17 cellular contexts compared by ENCODE assay signal in the genomic region with DNA sequence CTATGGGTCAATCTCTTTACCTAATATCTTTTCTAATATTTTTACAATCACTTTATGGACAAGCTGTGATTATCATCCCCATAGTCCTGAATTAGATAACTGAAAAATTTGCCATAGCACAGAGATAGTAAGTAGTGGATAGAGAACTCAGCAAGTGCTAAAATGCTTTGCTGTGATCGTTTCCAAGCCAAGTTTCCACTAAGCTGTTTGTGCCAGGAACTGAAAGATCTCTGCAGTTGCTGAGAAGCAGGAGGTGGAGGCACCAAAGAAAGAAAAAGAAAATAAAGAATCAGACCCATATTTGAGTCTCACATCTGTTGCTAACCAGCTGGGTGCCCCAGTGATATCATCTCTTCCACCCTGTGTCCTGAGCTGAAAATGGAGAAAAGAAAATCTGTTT.
"Had no signal": no experiment of that assay in that cellular context is flagged by ENCODE, and none has a peak within 500 bp of the region (broad histone marks: within the 10 kb centered on the region; RNA-seq: fewer than 3 reads in every experiment).

No MANE protein-coding gene starts in this region.

- H3K4me3 ChIP-seq: gastrocnemius medialis, lower lobe of right lung, thyroid gland had no signal

- H3K27me3 ChIP-seq: gastrocnemius medialis, thyroid gland had no signal

- ATAC-seq: activated T-cell treated with anti-CD3 and anti-CD28 coated beads, Interleukin-2, amount 50 U/mL, for 4 hours; gastrocnemius medialis; left colon; lower lobe of right lung; naive thymus-derived CD4-positive, alpha-beta T cell; stimulated activated naive CD8-positive, alpha-beta T cell treated with anti-CD3 and anti-CD28 coated beads, Interleukin-15, Interleukin-2, amounts not matched to agents 100 U/mL and 50 U/mL, for 24 hours had no signal

- DNase-seq: activated CD4-positive, alpha-beta T cell treated with anti-CD3 and anti-CD28 coated beads for 1 hour; activated CD8-positive, alpha-beta memory T cell treated with anti-CD3 and anti-CD28 coated beads, Interleukin-2, amount 50 U/mL, for 48 hours; activated naive CD4-positive, alpha-beta T cell; activated naive CD8-positive, alpha-beta T cell treated with anti-CD3 and anti-CD28 coated beads for 36 hours; activated T-cell treated with anti-CD3 and anti-CD28 coated beads, Interleukin-2, amount 50 U/mL, for 4 hours; amniotic stem cell; effector CD4-positive, alpha-beta T cell; gastrocnemius medialis; islet precursor cell; left colon; lower lobe of right lung; mesendoderm; naive thymus-derived CD4-positive, alpha-beta T cell; stimulated activated CD4-positive, alpha-beta T cell treated with anti-CD3 and anti-CD28 coated beads, Interleukin-4, amount 100 ng/mL, for 24 hours; stimulated activated naive CD8-positive, alpha-beta T cell treated with anti-CD3 and anti-CD28 coated beads, Interleukin-15, Interleukin-2, amounts not matched to agents 100 U/mL and 50 U/mL, for 24 hours; T-helper 1 cell; thyroid gland had no signal

- H3K4me1 ChIP-seq: gastrocnemius medialis, lower lobe of right lung, thyroid gland had no signal

- H3K9me3 ChIP-seq: gastrocnemius medialis, lower lobe of right lung, thyroid gland had no signal

- H3K36me3 ChIP-seq: gastrocnemius medialis, lower lobe of right lung, thyroid gland had no signal

- H3K27ac ChIP-seq: gastrocnemius medialis, lower lobe of right lung, thyroid gland had no signal
